Comparison of ENCODE assay signal across 1 cellular context in the genomic region with DNA sequence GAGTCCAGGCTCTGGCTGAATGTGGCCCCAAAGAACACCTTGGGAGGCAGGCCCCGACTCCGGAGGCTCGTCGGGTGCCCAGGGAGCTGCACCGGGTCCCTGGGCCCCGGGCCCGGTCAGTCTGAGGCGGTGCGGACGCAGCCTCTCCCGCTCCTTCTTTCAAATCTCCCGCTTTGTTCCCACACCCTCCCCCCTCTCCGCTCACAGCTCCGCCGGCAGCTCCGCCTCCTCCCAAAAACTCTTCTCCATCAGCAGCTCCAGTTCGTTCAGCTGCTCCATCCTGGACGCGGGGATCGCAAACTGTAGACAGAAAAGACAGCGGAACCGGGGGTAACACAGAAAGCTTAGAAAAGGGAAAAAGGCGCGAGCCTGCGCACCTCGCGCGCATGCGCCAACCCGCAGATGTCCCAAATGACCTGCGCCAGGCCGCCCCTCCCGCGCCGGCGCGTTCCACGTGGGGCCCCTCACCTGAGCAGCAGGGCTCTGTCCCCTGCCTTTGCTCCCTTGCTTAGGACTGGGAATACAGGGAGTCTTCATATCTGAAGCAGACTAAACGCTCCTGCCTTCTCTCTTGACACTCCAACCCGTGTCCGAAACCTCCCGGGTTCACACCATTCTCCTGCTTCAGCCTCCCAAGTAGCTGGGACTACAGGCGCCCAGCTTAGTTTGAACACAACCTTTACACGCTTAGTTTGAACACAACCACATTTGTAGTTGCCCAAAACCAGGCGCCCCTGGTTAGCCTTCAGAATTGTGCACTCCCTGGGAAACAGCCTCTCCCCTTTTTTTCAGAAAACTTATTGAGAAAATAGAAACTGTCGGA.
TF ChIP-seq lines count a peak whose summit lies in the region.

A gene with protein sequence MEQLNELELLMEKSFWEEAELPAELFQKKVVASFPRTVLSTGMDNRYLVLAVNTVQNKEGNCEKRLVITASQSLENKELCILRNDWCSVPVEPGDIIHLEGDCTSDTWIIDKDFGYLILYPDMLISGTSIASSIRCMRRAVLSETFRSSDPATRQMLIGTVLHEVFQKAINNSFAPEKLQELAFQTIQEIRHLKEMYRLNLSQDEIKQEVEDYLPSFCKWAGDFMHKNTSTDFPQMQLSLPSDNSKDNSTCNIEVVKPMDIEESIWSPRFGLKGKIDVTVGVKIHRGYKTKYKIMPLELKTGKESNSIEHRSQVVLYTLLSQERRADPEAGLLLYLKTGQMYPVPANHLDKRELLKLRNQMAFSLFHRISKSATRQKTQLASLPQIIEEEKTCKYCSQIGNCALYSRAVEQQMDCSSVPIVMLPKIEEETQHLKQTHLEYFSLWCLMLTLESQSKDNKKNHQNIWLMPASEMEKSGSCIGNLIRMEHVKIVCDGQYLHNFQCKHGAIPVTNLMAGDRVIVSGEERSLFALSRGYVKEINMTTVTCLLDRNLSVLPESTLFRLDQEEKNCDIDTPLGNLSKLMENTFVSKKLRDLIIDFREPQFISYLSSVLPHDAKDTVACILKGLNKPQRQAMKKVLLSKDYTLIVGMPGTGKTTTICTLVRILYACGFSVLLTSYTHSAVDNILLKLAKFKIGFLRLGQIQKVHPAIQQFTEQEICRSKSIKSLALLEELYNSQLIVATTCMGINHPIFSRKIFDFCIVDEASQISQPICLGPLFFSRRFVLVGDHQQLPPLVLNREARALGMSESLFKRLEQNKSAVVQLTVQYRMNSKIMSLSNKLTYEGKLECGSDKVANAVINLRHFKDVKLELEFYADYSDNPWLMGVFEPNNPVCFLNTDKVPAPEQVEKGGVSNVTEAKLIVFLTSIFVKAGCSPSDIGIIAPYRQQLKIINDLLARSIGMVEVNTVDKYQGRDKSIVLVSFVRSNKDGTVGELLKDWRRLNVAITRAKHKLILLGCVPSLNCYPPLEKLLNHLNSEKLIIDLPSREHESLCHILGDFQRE (minus strand): TSS at position 388 of the 823 bp plus-strand sequence. CDS start 109 bp downstream, at position 279.

TF ChIP-seq in HepG2, 621 proteins besides CTCF, POLR2A, EP300 and RAD21 (continued from another document and continues in another):
- TF ChIP-seq TP53 (CRISPR knock-in tag; conservative IDR thresholded peaks at IDR 0.05) (no peak), ZNF713 (CRISPR knock-in tag; IDR thresholded peaks at IDR 0.05) (peak; percentile 51; the same call in 1 of the 2 replicates), KDM2A (CRISPR knock-in tag; IDR thresholded peaks at IDR 0.05; ENCODE audit: borderline replicate concordance, low read depth) (peak; percentile 91; the same call in 1 of the 2 replicates), GZF1 (CRISPR knock-in tag; IDR thresholded peaks at IDR 0.05) (peak; percentile 74; the same call in 1 of the 2 replicates), ZNF180 (CRISPR knock-in tag; IDR thresholded peaks at IDR 0.05; ENCODE audit: borderline replicate concordance, low read depth) (no peak), ZNF720 (CRISPR knock-in tag; IDR thresholded peaks at IDR 0.05) (no peak), ZNF33B (CRISPR knock-in tag; IDR thresholded peaks at IDR 0.05) (no peak; the same call in 1 of the 2 replicates), SETDB1 (CRISPR knock-in tag; IDR thresholded peaks at IDR 0.05; ENCODE audit: borderline replicate concordance) (no peak), ARNT2 (CRISPR knock-in tag; IDR thresholded peaks at IDR 0.05; ENCODE audit: low read depth) (peak; percentile 10), NRL (CRISPR knock-in tag; IDR thresholded peaks at IDR 0.05; ENCODE audit: borderline replicate concordance) (peak; percentile 89), NFE2L2 (IDR thresholded peaks at IDR 0.05; ENCODE audit: low read length) (no peak), MAFF (IDR thresholded peaks at IDR 0.05; ENCODE audit: low read depth, low read length) (no peak), ZNF282 (IDR thresholded peaks at IDR 0.05; ENCODE audit: partially characterized antibody) (no peak), ZNF562 (CRISPR knock-in tag; IDR thresholded peaks at IDR 0.05; ENCODE audit: borderline replicate concordance) (peak; percentile 61; the same call in 1 of the 2 replicates), IKZF4 (CRISPR knock-in tag; IDR thresholded peaks at IDR 0.05; ENCODE audit: borderline replicate concordance, low read depth, not compliant biosample characterization) (peak; percentile 86), SMAD1 (CRISPR knock-in tag; IDR thresholded peaks at IDR 0.05; ENCODE audit: borderline replicate concordance, low read depth) (0 out of 2 replicates have a peak, but pooled peaks have one; percentile 57), CCDC6 (CRISPR knock-in tag; IDR thresholded peaks at IDR 0.05) (peak; percentile 84; the same call in 1 of the 2 replicates), ZFP36 (IDR thresholded peaks at IDR 0.05; ENCODE audit: borderline replicate concordance, low read depth, low read length, partially characterized antibody) (no peak), PHF21A (CRISPR knock-in tag; IDR thresholded peaks at IDR 0.05) (no peak; the same call in 1 of the 2 replicates), AKAP8 (CRISPR knock-in tag; IDR thresholded peaks at IDR 0.05) (no peak), MED8 (CRISPR knock-in tag; IDR thresholded peaks at IDR 0.05; ENCODE audit: insufficient replicate concordance) (peak; percentile 40), ZNF773 (CRISPR knock-in tag; IDR thresholded peaks at IDR 0.05; ENCODE audit: borderline replicate concordance) (peak; percentile 81; the same call in 1 of the 2 replicates)
- TF ChIP-seq, protein P1, sequence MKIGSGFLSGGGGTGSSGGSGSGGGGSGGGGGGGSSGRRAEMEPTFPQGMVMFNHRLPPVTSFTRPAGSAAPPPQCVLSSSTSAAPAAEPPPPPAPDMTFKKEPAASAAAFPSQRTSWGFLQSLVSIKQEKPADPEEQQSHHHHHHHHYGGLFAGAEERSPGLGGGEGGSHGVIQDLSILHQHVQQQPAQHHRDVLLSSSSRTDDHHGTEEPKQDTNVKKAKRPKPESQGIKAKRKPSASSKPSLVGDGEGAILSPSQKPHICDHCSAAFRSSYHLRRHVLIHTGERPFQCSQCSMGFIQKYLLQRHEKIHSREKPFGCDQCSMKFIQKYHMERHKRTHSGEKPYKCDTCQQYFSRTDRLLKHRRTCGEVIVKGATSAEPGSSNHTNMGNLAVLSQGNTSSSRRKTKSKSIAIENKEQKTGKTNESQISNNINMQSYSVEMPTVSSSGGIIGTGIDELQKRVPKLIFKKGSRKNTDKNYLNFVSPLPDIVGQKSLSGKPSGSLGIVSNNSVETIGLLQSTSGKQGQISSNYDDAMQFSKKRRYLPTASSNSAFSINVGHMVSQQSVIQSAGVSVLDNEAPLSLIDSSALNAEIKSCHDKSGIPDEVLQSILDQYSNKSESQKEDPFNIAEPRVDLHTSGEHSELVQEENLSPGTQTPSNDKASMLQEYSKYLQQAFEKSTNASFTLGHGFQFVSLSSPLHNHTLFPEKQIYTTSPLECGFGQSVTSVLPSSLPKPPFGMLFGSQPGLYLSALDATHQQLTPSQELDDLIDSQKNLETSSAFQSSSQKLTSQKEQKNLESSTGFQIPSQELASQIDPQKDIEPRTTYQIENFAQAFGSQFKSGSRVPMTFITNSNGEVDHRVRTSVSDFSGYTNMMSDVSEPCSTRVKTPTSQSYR (CRISPR knock-in tag; IDR thresholded peaks at IDR 0.05; ENCODE audit: borderline replicate concordance) = peak; percentile 91
- TF ChIP-seq, protein P2, sequence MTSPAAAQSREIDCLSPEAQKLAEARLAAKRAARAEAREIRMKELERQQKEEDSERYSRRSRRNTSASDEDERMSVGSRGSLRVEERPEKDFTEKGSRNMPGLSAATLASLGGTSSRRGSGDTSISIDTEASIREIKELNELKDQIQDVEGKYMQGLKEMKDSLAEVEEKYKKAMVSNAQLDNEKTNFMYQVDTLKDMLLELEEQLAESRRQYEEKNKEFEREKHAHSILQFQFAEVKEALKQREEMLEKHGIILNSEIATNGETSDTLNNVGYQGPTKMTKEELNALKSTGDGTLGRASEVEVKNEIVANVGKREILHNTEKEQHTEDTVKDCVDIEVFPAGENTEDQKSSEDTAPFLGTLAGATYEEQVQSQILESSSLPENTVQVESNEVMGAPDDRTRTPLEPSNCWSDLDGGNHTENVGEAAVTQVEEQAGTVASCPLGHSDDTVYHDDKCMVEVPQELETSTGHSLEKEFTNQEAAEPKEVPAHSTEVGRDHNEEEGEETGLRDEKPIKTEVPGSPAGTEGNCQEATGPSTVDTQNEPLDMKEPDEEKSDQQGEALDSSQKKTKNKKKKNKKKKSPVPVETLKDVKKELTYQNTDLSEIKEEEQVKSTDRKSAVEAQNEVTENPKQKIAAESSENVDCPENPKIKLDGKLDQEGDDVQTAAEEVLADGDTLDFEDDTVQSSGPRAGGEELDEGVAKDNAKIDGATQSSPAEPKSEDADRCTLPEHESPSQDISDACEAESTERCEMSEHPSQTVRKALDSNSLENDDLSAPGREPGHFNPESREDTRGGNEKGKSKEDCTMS (CRISPR knock-in tag; conservative IDR thresholded peaks at IDR 0.05) = no peak
- TF ChIP-seq, protein P3, sequence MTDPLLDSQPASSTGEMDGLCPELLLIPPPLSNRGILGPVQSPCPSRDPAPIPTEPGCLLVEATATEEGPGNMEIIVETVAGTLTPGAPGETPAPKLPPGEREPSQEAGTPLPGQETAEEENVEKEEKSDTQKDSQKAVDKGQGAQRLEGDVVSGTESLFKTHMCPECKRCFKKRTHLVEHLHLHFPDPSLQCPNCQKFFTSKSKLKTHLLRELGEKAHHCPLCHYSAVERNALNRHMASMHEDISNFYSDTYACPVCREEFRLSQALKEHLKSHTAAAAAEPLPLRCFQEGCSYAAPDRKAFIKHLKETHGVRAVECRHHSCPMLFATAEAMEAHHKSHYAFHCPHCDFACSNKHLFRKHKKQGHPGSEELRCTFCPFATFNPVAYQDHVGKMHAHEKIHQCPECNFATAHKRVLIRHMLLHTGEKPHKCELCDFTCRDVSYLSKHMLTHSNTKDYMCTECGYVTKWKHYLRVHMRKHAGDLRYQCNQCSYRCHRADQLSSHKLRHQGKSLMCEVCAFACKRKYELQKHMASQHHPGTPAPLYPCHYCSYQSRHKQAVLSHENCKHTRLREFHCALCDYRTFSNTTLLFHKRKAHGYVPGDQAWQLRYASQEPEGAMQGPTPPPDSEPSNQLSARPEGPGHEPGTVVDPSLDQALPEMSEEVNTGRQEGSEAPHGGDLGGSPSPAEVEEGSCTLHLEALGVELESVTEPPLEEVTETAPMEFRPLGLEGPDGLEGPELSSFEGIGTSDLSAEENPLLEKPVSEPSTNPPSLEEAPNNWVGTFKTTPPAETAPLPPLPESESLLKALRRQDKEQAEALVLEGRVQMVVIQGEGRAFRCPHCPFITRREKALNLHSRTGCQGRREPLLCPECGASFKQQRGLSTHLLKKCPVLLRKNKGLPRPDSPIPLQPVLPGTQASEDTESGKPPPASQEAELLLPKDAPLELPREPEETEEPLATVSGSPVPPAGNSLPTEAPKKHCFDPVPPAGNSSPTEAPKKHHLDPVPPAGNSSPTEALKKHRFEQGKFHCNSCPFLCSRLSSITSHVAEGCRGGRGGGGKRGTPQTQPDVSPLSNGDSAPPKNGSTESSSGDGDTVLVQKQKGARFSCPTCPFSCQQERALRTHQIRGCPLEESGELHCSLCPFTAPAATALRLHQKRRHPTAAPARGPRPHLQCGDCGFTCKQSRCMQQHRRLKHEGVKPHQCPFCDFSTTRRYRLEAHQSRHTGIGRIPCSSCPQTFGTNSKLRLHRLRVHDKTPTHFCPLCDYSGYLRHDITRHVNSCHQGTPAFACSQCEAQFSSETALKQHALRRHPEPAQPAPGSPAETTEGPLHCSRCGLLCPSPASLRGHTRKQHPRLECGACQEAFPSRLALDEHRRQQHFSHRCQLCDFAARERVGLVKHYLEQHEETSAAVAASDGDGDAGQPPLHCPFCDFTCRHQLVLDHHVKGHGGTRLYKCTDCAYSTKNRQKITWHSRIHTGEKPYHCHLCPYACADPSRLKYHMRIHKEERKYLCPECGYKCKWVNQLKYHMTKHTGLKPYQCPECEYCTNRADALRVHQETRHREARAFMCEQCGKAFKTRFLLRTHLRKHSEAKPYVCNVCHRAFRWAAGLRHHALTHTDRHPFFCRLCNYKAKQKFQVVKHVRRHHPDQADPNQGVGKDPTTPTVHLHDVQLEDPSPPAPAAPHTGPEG (CRISPR knock-in tag; IDR thresholded peaks at IDR 0.05) = no peak
- TF ChIP-seq, protein P4, sequence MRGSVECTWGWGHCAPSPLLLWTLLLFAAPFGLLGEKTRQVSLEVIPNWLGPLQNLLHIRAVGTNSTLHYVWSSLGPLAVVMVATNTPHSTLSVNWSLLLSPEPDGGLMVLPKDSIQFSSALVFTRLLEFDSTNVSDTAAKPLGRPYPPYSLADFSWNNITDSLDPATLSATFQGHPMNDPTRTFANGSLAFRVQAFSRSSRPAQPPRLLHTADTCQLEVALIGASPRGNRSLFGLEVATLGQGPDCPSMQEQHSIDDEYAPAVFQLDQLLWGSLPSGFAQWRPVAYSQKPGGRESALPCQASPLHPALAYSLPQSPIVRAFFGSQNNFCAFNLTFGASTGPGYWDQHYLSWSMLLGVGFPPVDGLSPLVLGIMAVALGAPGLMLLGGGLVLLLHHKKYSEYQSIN (CRISPR knock-in tag; IDR thresholded peaks at IDR 0.05; ENCODE audit: borderline replicate concordance) = no peak
- TF ChIP-seq, protein P5, sequence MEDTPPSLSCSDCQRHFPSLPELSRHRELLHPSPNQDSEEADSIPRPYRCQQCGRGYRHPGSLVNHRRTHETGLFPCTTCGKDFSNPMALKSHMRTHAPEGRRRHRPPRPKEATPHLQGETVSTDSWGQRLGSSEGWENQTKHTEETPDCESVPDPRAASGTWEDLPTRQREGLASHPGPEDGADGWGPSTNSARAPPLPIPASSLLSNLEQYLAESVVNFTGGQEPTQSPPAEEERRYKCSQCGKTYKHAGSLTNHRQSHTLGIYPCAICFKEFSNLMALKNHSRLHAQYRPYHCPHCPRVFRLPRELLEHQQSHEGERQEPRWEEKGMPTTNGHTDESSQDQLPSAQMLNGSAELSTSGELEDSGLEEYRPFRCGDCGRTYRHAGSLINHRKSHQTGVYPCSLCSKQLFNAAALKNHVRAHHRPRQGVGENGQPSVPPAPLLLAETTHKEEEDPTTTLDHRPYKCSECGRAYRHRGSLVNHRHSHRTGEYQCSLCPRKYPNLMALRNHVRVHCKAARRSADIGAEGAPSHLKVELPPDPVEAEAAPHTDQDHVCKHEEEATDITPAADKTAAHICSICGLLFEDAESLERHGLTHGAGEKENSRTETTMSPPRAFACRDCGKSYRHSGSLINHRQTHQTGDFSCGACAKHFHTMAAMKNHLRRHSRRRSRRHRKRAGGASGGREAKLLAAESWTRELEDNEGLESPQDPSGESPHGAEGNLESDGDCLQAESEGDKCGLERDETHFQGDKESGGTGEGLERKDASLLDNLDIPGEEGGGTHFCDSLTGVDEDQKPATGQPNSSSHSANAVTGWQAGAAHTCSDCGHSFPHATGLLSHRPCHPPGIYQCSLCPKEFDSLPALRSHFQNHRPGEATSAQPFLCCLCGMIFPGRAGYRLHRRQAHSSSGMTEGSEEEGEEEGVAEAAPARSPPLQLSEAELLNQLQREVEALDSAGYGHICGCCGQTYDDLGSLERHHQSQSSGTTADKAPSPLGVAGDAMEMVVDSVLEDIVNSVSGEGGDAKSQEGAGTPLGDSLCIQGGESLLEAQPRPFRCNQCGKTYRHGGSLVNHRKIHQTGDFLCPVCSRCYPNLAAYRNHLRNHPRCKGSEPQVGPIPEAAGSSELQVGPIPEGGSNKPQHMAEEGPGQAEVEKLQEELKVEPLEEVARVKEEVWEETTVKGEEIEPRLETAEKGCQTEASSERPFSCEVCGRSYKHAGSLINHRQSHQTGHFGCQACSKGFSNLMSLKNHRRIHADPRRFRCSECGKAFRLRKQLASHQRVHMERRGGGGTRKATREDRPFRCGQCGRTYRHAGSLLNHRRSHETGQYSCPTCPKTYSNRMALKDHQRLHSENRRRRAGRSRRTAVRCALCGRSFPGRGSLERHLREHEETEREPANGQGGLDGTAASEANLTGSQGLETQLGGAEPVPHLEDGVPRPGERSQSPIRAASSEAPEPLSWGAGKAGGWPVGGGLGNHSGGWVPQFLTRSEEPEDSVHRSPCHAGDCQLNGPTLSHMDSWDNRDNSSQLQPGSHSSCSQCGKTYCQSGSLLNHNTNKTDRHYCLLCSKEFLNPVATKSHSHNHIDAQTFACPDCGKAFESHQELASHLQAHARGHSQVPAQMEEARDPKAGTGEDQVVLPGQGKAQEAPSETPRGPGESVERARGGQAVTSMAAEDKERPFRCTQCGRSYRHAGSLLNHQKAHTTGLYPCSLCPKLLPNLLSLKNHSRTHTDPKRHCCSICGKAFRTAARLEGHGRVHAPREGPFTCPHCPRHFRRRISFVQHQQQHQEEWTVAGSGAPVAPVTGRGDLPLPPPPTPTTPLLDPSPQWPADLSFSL (CRISPR knock-in tag; IDR thresholded peaks at IDR 0.05) = no peak
